1 cellular context compared by ENCODE assay signal in genomic region chr12:55728932-55729591, GRCh38.
TF ChIP-seq lines count a peak whose summit lies in the region.

CD63 (minus strand) TSS chr12:55729009; CDS start chr12:55728341, 668 bp downstream.

TF ChIP-seq in GM12878, 131 proteins besides CTCF, POLR2A, EP300 and RAD21 (continued from another document):
- TF ChIP-seq ZBTB4 (CRISPR knock-in tag; IDR thresholded peaks at IDR 0.05) (no peak), ZNF687 (IDR thresholded peaks at IDR 0.05) (peak; percentile 71; the same call in 1 of the 2 replicates), RB1 (IDR thresholded peaks at IDR 0.05; ENCODE audit: borderline replicate concordance) (peak; percentile 75; the same call in 1 of the 2 replicates), SIN3A (IDR thresholded peaks at IDR 0.05; ENCODE audit: low read depth, low read length) (peak; percentile 93), BHLHE40 (IDR thresholded peaks at IDR 0.05; ENCODE audit: borderline replicate concordance in 1 of 2, low read depth in 2 of 2, low read length in 1 of 2) (peak; percentile 80 to 94), LARP7 (IDR thresholded peaks at IDR 0.05) (no peak; the same call in none of the 2 replicates), NR2F1 (conservative IDR thresholded peaks at IDR 0.05) (peak; percentile 99), ATF7 (IDR thresholded peaks at IDR 0.05; ENCODE audit: low read depth) (no peak), SRF (IDR thresholded peaks at IDR 0.05; ENCODE audit: low read depth in 2 of 2, low read length in 2 of 2) (no peak), SP1 (IDR thresholded peaks at IDR 0.05; ENCODE audit: low read depth, low read length) (peak; percentile 28)
TF ChIP-seq in GM12878: peak in this region for 47.
